ENCODE assay signal across 1 cellular context in genomic region chr4:41427306-41427882, GRCh38.
TF ChIP-seq lines count a peak whose summit lies in the region.

No MANE protein-coding gene starts in this region.

TF ChIP-seq in endothelial cell of umbilical vein, 7 proteins besides CTCF, POLR2A, EP300 and RAD21 (continued from another document):
- TF ChIP-seq, protein P1, sequence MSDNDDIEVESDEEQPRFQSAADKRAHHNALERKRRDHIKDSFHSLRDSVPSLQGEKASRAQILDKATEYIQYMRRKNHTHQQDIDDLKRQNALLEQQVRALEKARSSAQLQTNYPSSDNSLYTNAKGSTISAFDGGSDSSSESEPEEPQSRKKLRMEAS (IDR thresholded peaks at IDR 0.05; ENCODE audit: insufficient read depth, insufficient read length) = no peak
